In genomic region chr11:46528445-46529085, GRCh38 we compare ENCODE assay signal across 12 cellular contexts.
DNase-seq lines count a peak whose midpoint lies in the region; ATAC-seq and TF ChIP-seq lines count a peak whose summit lies in the region.
"Had no signal": no experiment of that assay in that cellular context is flagged by ENCODE, and none has a peak within 500 bp of the region (broad histone marks: within the 10 kb centered on the region; RNA-seq: fewer than 3 reads in every experiment).

No MANE protein-coding gene starts in this region.

- H3K79me2 ChIP-seq in PC-9 (ENCODE audit: low read depth): peaks cover 76% of the 10 kb centered on the region

- peak overlapping the region; percentile 81 for H3K27ac Mint-ChIP-seq in activated T-cell treated with anti-CD3 and anti-CD28 coated beads, Interleukin-2, amount 50 U/mL, for 24 hours
- peak overlapping the region; percentile 82 for H3K27ac Mint-ChIP-seq in activated naive CD8-positive, alpha-beta T cell
- H3K27ac Mint-ChIP-seq: activated B cell treated with CpG ODN at 0.5 μM for 24 hours, IgD-negative memory B cell had no signal

- H3K4me3 ChIP-seq in PC-9: no peak overlapping the region
- H3K4me3 ChIP-seq: heart right ventricle had no signal

- H3K27me3 Mint-ChIP-seq in activated T-cell treated with anti-CD3 and anti-CD28 coated beads, Interleukin-2, amount 50 U/mL, for 24 hours: no peaks in the 10 kb centered on the region
- no peaks in the 10 kb centered on the region for H3K27me3 Mint-ChIP-seq in activated naive CD8-positive, alpha-beta T cell
- H3K27me3 Mint-ChIP-seq: activated B cell treated with CpG ODN at 0.5 μM for 24 hours, brain, IgD-negative memory B cell had no signal

- H3F3A ChIP-seq in PC-9 (ENCODE audit: insufficient read depth, low read depth): peaks cover 18% of the 10 kb centered on the region

- H3K4me1 ChIP-seq in PC-9 (replicated peaks; ENCODE audit: insufficient read depth): no peaks in the 10 kb centered on the region

- no peak for TF ChIP-seq CTCF in PC-9 (conservative IDR thresholded peaks at IDR 0.05)

- ATAC-seq in GM21576 (IDR thresholded peaks at IDR 0.05; ENCODE audit: unreplicated experiment) (peak; percentile 26), GM18870 (IDR thresholded peaks at IDR 0.05; ENCODE audit: unreplicated experiment) (no peak)

- no TSS peak for BruUV-seq in PC-9 (replicated peaks; lab: Mats Ljungman, UMichigan)

- H4K20me1 ChIP-seq in PC-9 (ENCODE audit: insufficient read depth): peaks cover 64% of the 10 kb centered on the region

- intact Hi-C loops in PC-9 (cut with micrococcal nuclease; ENCODE audit: unreplicated experiment): loop anchor here (2.0 kb wide), 1 partner anchor 38 kb away; no protein-coding TSS in a partner anchor

- DNase-seq in activated T-cell treated with anti-CD3 and anti-CD28 coated beads, Interleukin-2, amount 50 U/mL, for 24 hours: no peak
- no peak for DNase-seq in activated T-cell treated with anti-CD3 and anti-CD28 coated beads, Interleukin-2, amount 50 U/mL, for 1 hour
- DNase-seq in stimulated activated CD4-positive, alpha-beta T cell treated with anti-CD3 and anti-CD28 coated beads, Interleukin-15, amount 100 ng/mL, for 24 hours: peak; percentile 37
- DNase-seq in HT-29 (ENCODE audit: low spot score): no peak
- DNase-seq in PC-9: no peak

- peaks cover 7% of the 10 kb centered on the region for H3K9me3 Mint-ChIP-seq in activated T-cell treated with anti-CD3 and anti-CD28 coated beads, Interleukin-2, amount 50 U/mL, for 24 hours
- no peaks in the 10 kb centered on the region for H3K9me3 Mint-ChIP-seq in activated naive CD8-positive, alpha-beta T cell (ENCODE audit: low read depth)
- H3K9me3 Mint-ChIP-seq: activated B cell treated with CpG ODN at 0.5 μM for 24 hours, IgD-negative memory B cell had no signal

- H3K9me2 ChIP-seq in PC-9 (ENCODE audit: insufficient read depth): no peaks in the 10 kb centered on the region

- CTCF ChIA-PET in PC-9 (lab: Charles Lee): interaction anchor here (1.0 to 1.2 kb wide), 3 partner anchors 27 to 41 kb away, joined by 3 to 9 read pairs (median 4); no protein-coding TSS in a partner anchor

- peaks cover 43% of the 10 kb centered on the region for H3K4me1 Mint-ChIP-seq in activated T-cell treated with anti-CD3 and anti-CD28 coated beads, Interleukin-2, amount 50 U/mL, for 24 hours (ENCODE audit: low read depth)
- H3K4me1 Mint-ChIP-seq in activated naive CD8-positive, alpha-beta T cell (ENCODE audit: low read depth): peaks cover 34% of the 10 kb centered on the region

- no peak overlapping the region for H3K4me2 ChIP-seq in PC-9

- H3K27ac ChIP-seq in PC-9: no peak overlapping the region
- H3K27ac ChIP-seq: heart right ventricle had no signal

- peaks cover 13% of the 10 kb centered on the region for H3K36me3 Mint-ChIP-seq in activated T-cell treated with anti-CD3 and anti-CD28 coated beads, Interleukin-2, amount 50 U/mL, for 24 hours (ENCODE audit: low read depth)
- peaks cover 10% of the 10 kb centered on the region for H3K36me3 Mint-ChIP-seq in activated naive CD8-positive, alpha-beta T cell

- POLR2A ChIA-PET in PC-9 (lab: Charles Lee; ENCODE audit: unreplicated experiment): no interaction called here

- no peaks in the 10 kb centered on the region for H3K9me3 ChIP-seq in PC-9 (ENCODE audit: insufficient read depth, low read depth)

- no peak overlapping the region for H2AFZ ChIP-seq in PC-9

- no peaks in the 10 kb centered on the region for H3K36me3 ChIP-seq in PC-9 (ENCODE audit: low read depth)
- H3K36me3 ChIP-seq: heart right ventricle had no signal

- H3K27me3 ChIP-seq in PC-9 (ENCODE audit: insufficient read depth, low read depth): no peaks in the 10 kb centered on the region
- H3K27me3 ChIP-seq: heart right ventricle had no signal

- peak overlapping the region; percentile 3 for H3K4me3 Mint-ChIP-seq in activated T-cell treated with anti-CD3 and anti-CD28 coated beads, Interleukin-2, amount 50 U/mL, for 24 hours
- H3K4me3 Mint-ChIP-seq in activated naive CD8-positive, alpha-beta T cell: peak overlapping the region; percentile 17
- H3K4me3 Mint-ChIP-seq: activated B cell treated with CpG ODN at 0.5 μM for 24 hours, brain had no signal
